In the genomic region with DNA sequence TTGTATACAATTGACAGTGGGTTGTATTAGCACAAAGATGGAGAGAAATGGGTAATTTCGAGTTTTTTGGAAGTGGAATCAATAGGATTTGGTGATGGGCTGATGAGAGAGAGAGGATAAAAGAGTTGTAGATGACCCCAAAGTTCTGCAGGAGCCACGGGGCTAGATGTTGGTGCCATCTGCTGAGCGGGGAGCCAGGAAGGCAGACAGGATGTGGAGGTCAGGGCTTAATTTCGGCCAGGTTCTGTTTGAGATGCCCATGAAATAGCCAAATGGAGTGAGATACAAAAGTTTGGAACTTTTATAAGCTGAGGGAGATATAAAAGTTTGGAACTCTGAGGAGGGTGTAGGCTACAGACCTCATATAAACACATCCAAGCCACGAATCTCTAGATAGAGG, we compare ENCODE assay signal across 13 cellular contexts. TPM values are rescaled to one million over a fixed set of nuclear protein-coding genes. Genes with fewer than 3 reads are reported as not detected.
DNase-seq lines count a peak whose midpoint lies in the region; TF ChIP-seq lines count a peak whose summit lies in the region.
"Had no signal": no experiment of that assay in that cellular context is flagged by ENCODE, and none has a peak within 500 bp of the region (broad histone marks: within the 10 kb centered on the region; RNA-seq: fewer than 3 reads in every experiment).

No MANE protein-coding gene starts in this region.

- no peaks in the 10 kb centered on the region for H3K27me3 Mint-ChIP-seq in T-helper 2 cell treated with Interferon-gamma antibody and Interleukin-4, amounts not matched to agents 5 μg/mL and 100 μg/mL, for 36 hours (ENCODE audit: low read depth)
- peaks cover 5% of the 10 kb centered on the region for H3K27me3 Mint-ChIP-seq in endothelial cell (ENCODE audit: unreplicated experiment)

- H3K9me3 ChIP-seq in PC-9 (ENCODE audit: insufficient read depth, low read depth), result no peaks in the 10 kb centered on the region

- BruUV-seq in PC-9 (replicated peaks; lab: Mats Ljungman, UMichigan), result no TSS peak

- intact Hi-C loops in PC-9 (cut with micrococcal nuclease; ENCODE audit: unreplicated experiment), result no loop called here

- peak overlapping the region; percentile 91 for H3K4me3 Mint-ChIP-seq in T-helper 2 cell treated with Interferon-gamma antibody and Interleukin-4, amounts not matched to agents 5 μg/mL and 100 μg/mL, for 36 hours
- H3K4me3 Mint-ChIP-seq in endothelial cell (ENCODE audit: unreplicated experiment), result peak overlapping the region; percentile 68

- H3K9me3 Mint-ChIP-seq in T-helper 2 cell treated with Interferon-gamma antibody and Interleukin-4, amounts not matched to agents 5 μg/mL and 100 μg/mL, for 36 hours, result peaks cover 20% of the 10 kb centered on the region
- peaks cover 13% of the 10 kb centered on the region for H3K9me3 Mint-ChIP-seq in endothelial cell (ENCODE audit: unreplicated experiment)

- CTCF ChIA-PET in PC-9 (lab: Charles Lee), result no interaction called here

- H3K27ac ChIP-seq in PC-9, result no peak overlapping the region
- H3K27ac ChIP-seq in skin epidermis, result peak overlapping the region in 17 of 21 experiments; percentile 0 to 96 (median 79)

- 0 out of 2 replicates have a peak overlapping the region, but pooled peaks have one; percentile 18 for H2AFZ ChIP-seq in PC-9

- H3K27me3 ChIP-seq in PC-9 (ENCODE audit: insufficient read depth, low read depth), result peaks cover 57% of the 10 kb centered on the region

- H3K4me3 ChIP-seq in PC-9 (no peak overlapping the region), skin epidermis (peak overlapping the region in 6 of 7 experiments; percentile 22 to 59 (median 33))

- H3K4me1 ChIP-seq in PC-9 (replicated peaks; ENCODE audit: insufficient read depth), result no peaks in the 10 kb centered on the region

- no peaks in the 10 kb centered on the region for H3K36me3 ChIP-seq in PC-9 (ENCODE audit: low read depth)

- H3K27ac Mint-ChIP-seq in T-helper 2 cell treated with Interferon-gamma antibody and Interleukin-4, amounts not matched to agents 5 μg/mL and 100 μg/mL, for 36 hours, result peak overlapping the region; percentile 91
- peak overlapping the region; percentile 67 for H3K27ac Mint-ChIP-seq in endothelial cell (ENCODE audit: unreplicated experiment)

- peaks cover 63% of the 10 kb centered on the region for H3K36me3 Mint-ChIP-seq in T-helper 2 cell treated with Interferon-gamma antibody and Interleukin-4, amounts not matched to agents 5 μg/mL and 100 μg/mL, for 36 hours (ENCODE audit: low read depth)
- H3K36me3 Mint-ChIP-seq in endothelial cell (ENCODE audit: low read depth, unreplicated experiment), result peaks cover 27% of the 10 kb centered on the region

- DNase-seq in T-helper 2 cell treated with Interferon-gamma antibody and Interleukin-4, amounts not matched to agents 5 μg/mL and 100 μg/mL, for 36 hours (ENCODE audit: low spot score), result no peak
- DNase-seq in T-helper 2 cell, result no peak
- DNase-seq in PC-9, result no peak
- no peak for DNase-seq in endothelial cell (ENCODE audit: low spot score)
- DNase-seq in NCI-H1694 treated with DMSO at 0.1 percent for 48 hours (lab: John Stamatoyannopoulos, UW), result no peak
- DNase-seq in HK-2 (ENCODE audit: unreplicated experiment), result no peak
- DNase-seq in cerebellum (ENCODE audit: low spot score), result no peak
- DNase-seq: activated CD8-positive, alpha-beta memory T cell treated with anti-CD3 and anti-CD28 coated beads, Interleukin-2, amount 50 U/mL, for 48 hours; HCEC 1CT; NCI-H187; nucleus accumbens had no signal

- no peaks in the 10 kb centered on the region for H3F3A ChIP-seq in PC-9 (ENCODE audit: insufficient read depth, low read depth)

- H3K9me2 ChIP-seq in PC-9 (ENCODE audit: insufficient read depth), result no peaks in the 10 kb centered on the region

- H3K4me1 Mint-ChIP-seq in T-helper 2 cell treated with Interferon-gamma antibody and Interleukin-4, amounts not matched to agents 5 μg/mL and 100 μg/mL, for 36 hours (ENCODE audit: low read depth), result peaks cover 35% of the 10 kb centered on the region
- peaks cover 48% of the 10 kb centered on the region for H3K4me1 Mint-ChIP-seq in endothelial cell (ENCODE audit: unreplicated experiment)

- no peaks in the 10 kb centered on the region for H4K20me1 ChIP-seq in PC-9 (ENCODE audit: insufficient read depth)

- no peak overlapping the region for H3K4me2 ChIP-seq in PC-9

- H3K79me2 ChIP-seq in PC-9 (ENCODE audit: low read depth), result no peaks in the 10 kb centered on the region

- no peak for TF ChIP-seq CTCF in PC-9 (conservative IDR thresholded peaks at IDR 0.05)
- TF ChIP-seq CTCF in endothelial cell (IDR thresholded peaks at IDR 0.05; ENCODE audit: unreplicated experiment), result no peak

- POLR2A ChIA-PET in PC-9 (lab: Charles Lee; ENCODE audit: unreplicated experiment), result no interaction called here

RNA-seq across cellular contexts. Expression of a gene that starts 2.1 kb away (rescaled TPM):
- total RNA-seq in PC-9 (2021) (not detected in 2 replicates), endothelial cell (ENCODE audit: unreplicated experiment) (6.4 TPM), cerebellum (6.4 TPM)

RNA-seq across cellular contexts. Expression of a gene that starts 54.6 kb away (rescaled TPM):
- total RNA-seq in PC-9 (2021) (not detected in 2 replicates), endothelial cell (ENCODE audit: unreplicated experiment) (2.2 TPM), cerebellum (1.8 TPM)
- total RNA-seq: kidney epithelial cell had no signal
